Comparison of ENCODE assay signal across 8 cellular contexts in genomic region chr9:127955294-127956015, GRCh38. TPM values are rescaled to one million over a fixed set of nuclear protein-coding genes. Genes with fewer than 3 reads are reported as not detected.
DNase-seq lines count a peak whose midpoint lies in the region; ATAC-seq and TF ChIP-seq lines count a peak whose summit lies in the region.

No MANE protein-coding gene starts in this region.

- peak overlapping the region; percentile 15 for H3K9ac ChIP-seq in NT2/D1 (ENCODE audit: insufficient read length, low read depth)

- ATAC-seq in GM21526 (IDR thresholded peaks at IDR 0.05; ENCODE audit: low FRiP score, unreplicated experiment): no peak

- no peaks in the 10 kb centered on the region for H3K36me3 Mint-ChIP-seq in glutamatergic neuron (ENCODE audit: unreplicated experiment)

- peak; percentile 72 for DNase-seq in GM10266 (ENCODE audit: extremely low spot score)
- peak in 65 of 76 experiments; percentile 16 to 79 (median 48) for DNase-seq in HUDEP-2 (lab: John Stamatoyannopoulos, UW; ENCODE audit: unreplicated experiment in 76 of 76)
- DNase-seq in NT2/D1 (ENCODE audit: low read depth, low spot score): no peak
- peak; percentile 71 for DNase-seq in activated T-helper 1 cell treated with Interleukin-2 at 50 U/mL for 16 hours (ENCODE audit: low read depth)
- DNase-seq in glutamatergic neuron: no peak
- DNase-seq in renal cortical epithelial cell (ENCODE audit: low read depth): peak; percentile 79
- no peak for DNase-seq in midbrain (lab: John Stamatoyannopoulos, UW)

- no peaks in the 10 kb centered on the region for H3K9me3 Mint-ChIP-seq in glutamatergic neuron (ENCODE audit: unreplicated experiment)

- peaks cover 28% of the 10 kb centered on the region for H3K36me3 ChIP-seq in NT2/D1 (ENCODE audit: insufficient read depth, insufficient read length, low read length)

- TF ChIP-seq CTCF in GM10266 (IDR thresholded peaks at IDR 0.05; ENCODE audit: control insufficient read depth, insufficient read depth, low read depth, missing control alignments): peak; percentile 55
- peak; percentile 60 for TF ChIP-seq CTCF in glutamatergic neuron (IDR thresholded peaks at IDR 0.05; ENCODE audit: partially characterized antibody, unreplicated experiment)

- H3K27ac Mint-ChIP-seq in glutamatergic neuron (ENCODE audit: unreplicated experiment): no peak overlapping the region

- peaks cover 34% of the 10 kb centered on the region for H3K4me1 ChIP-seq in NT2/D1 (ENCODE audit: insufficient read depth, insufficient read length)

- H3K9me3 ChIP-seq in NT2/D1 (ENCODE audit: insufficient read depth, low read length): no peaks in the 10 kb centered on the region

- H3K4me3 ChIP-seq in NT2/D1 (ENCODE audit: insufficient read length, low read depth): no peak overlapping the region

- H3K4me3 Mint-ChIP-seq in glutamatergic neuron (ENCODE audit: unreplicated experiment): no peak overlapping the region

- peaks cover 10% of the 10 kb centered on the region for H3K4me1 Mint-ChIP-seq in glutamatergic neuron (ENCODE audit: low read depth, unreplicated experiment)

- peaks cover 3% of the 10 kb centered on the region for H3K27me3 Mint-ChIP-seq in glutamatergic neuron (ENCODE audit: unreplicated experiment)

- no peaks in the 10 kb centered on the region for H3K27me3 ChIP-seq in NT2/D1 (ENCODE audit: insufficient read depth, insufficient read length)

RNA-seq across cellular contexts. Expression of gene DPM2, which starts 17.8 kb away (rescaled TPM):
- 35.3 TPM for total RNA-seq in glutamatergic neuron (ENCODE audit: unreplicated experiment)
- 6.4 and 7.1 TPM in 2 replicates for total RNA-seq in renal cortical epithelial cell

RNA-seq across cellular contexts. Expression of gene PIP5KL1, which starts 24.9 kb away (rescaled TPM):
- total RNA-seq in glutamatergic neuron (ENCODE audit: unreplicated experiment) (11.9 TPM), renal cortical epithelial cell (0.65 and 2.1 TPM in 2 replicates)

RNA-seq across cellular contexts. Expression of gene EEIG1, which starts 25.3 kb away (rescaled TPM):
- total RNA-seq in glutamatergic neuron (ENCODE audit: unreplicated experiment): 15.8 TPM
- total RNA-seq in renal cortical epithelial cell: 5.0 and 39.1 TPM in 2 replicates

RNA-seq across cellular contexts. Expression of gene ST6GALNAC4, which starts 38.6 kb away (rescaled TPM):
- total RNA-seq in glutamatergic neuron (ENCODE audit: unreplicated experiment) (15.8 TPM), renal cortical epithelial cell (31.8 and 33.0 TPM in 2 replicates)

RNA-seq across cellular contexts. Expression of gene ST6GALNAC6, which starts 56.1 kb away (rescaled TPM):
- total RNA-seq in glutamatergic neuron (ENCODE audit: unreplicated experiment) (26.1 TPM), renal cortical epithelial cell (23.1 and 30.5 TPM in 2 replicates)

Comparison
In these comparisons a context has a peak if more than half of its experiments do, and no peak if none do; other contexts are left out.
1. DNase-seq: peak in GM10266 (single experiment), HUDEP-2 (65 of 76), activated T-helper 1 cell treated with Interleukin-2 at 50 U/mL for 16 hours (single experiment) and renal cortical epithelial cell (single experiment); none in NT2/D1 (single experiment), glutamatergic neuron (single experiment) and midbrain (single experiment).